In genomic region chr4:134490863-134491262, GRCh38 we compare ENCODE assay signal across 20 cellular contexts.
DNase-seq lines count a peak whose midpoint lies in the region; FAIRE-seq and TF ChIP-seq lines count a peak whose summit lies in the region.
"Had no signal": no experiment of that assay in that cellular context is flagged by ENCODE, and none has a peak within 500 bp of the region (broad histone marks: within the 10 kb centered on the region; RNA-seq: fewer than 3 reads in every experiment).

No MANE protein-coding gene starts in this region.

- TF ChIP-seq CTCF in H1 (IDR thresholded peaks at IDR 0.05; ENCODE audit: control extremely low read depth in 1 of 3, insufficient read depth in 1 of 3, low read depth in 1 of 3, low read length in 3 of 3) (no peak), progenitor cell of endocrine pancreas (IDR thresholded peaks at IDR 0.05; ENCODE audit: unreplicated experiment) (no peak)

- H3K4me1 ChIP-seq in Karpas-422 (ENCODE audit: low read length) (no peaks in the 10 kb centered on the region), H1 (replicated peaks in 1 of 4; ENCODE audit: control insufficient read depth in 3 of 4, insufficient read depth in 4 of 4, low read length in 3 of 4) (no peaks in the 10 kb centered on the region), neuronal stem cell (ENCODE audit: control insufficient read depth in 2 of 2, insufficient read depth in 1 of 2, low read depth in 1 of 2, low read length in 2 of 2) (peaks cover 0 to 6% of the 10 kb centered on the region in 2 donors)
- H3K4me1 ChIP-seq: A549 had no signal

- no peaks in the 10 kb centered on the region for H3K27me3 Mint-ChIP-seq in progenitor cell of endocrine pancreas

- H2BK5ac ChIP-seq in H1 (ENCODE audit: low read depth, low read length) (no peak overlapping the region), neuronal stem cell (ENCODE audit: low read length) (no peak overlapping the region)

- TF ChIP-seq EP300 in H1 (IDR thresholded peaks at IDR 0.05; ENCODE audit: borderline replicate concordance in 1 of 2, low read depth in 2 of 2, low read length in 2 of 2): no peak

- no peak overlapping the region for H2BK20ac ChIP-seq in H1 (ENCODE audit: low read length)

- H3K4me3 ChIP-seq in Karpas-422 (ENCODE audit: low read length) (no peak overlapping the region), H1 (ENCODE audit: extremely low read depth in 1 of 4, insufficient read depth in 2 of 4, low read depth in 3 of 4, low read length in 4 of 4) (no peak overlapping the region), neuronal stem cell (ENCODE audit: low read length in 2 of 2) (no peak overlapping the region)
- H3K4me3 ChIP-seq: A549 had no signal

- no peak for TF ChIP-seq POLR2A in H1 (IDR thresholded peaks at IDR 0.05; ENCODE audit: control extremely low read depth in 1 of 2, low read depth in 2 of 2, low read length in 2 of 2)

- no peak overlapping the region for H3K56ac ChIP-seq in H1 (replicated peaks; ENCODE audit: insufficient read length, low read depth, low read length)

- no peak overlapping the region for H4K5ac ChIP-seq in H1 (ENCODE audit: insufficient read length, low read depth, low read length)

- H3K79me2 ChIP-seq in Karpas-422 (ENCODE audit: low read length) (no peaks in the 10 kb centered on the region), H1 (ENCODE audit: control insufficient read depth in 1 of 2, insufficient read depth in 2 of 2, low read length in 2 of 2) (no peaks in the 10 kb centered on the region)

- H4K20me1 ChIP-seq in Karpas-422 (ENCODE audit: insufficient read depth, low read depth, low read length): no peaks in the 10 kb centered on the region
- H4K20me1 ChIP-seq in H1 (replicated peaks in 1 of 2; ENCODE audit: control insufficient read depth in 1 of 2, insufficient read depth in 2 of 2, low read length in 2 of 2): no peaks in the 10 kb centered on the region

- H2AFZ ChIP-seq in Karpas-422 (ENCODE audit: low read length): 0 out of 2 replicates have a peak overlapping the region, but pooled peaks have one; percentile 24
- 0 out of 2 replicates have a peak overlapping the region, but pooled peaks have one; percentile 2 for H2AFZ ChIP-seq in H1 (ENCODE audit: low read length)
- H2AFZ ChIP-seq in neuronal stem cell (ENCODE audit: low read length): peak overlapping the region; percentile 12

- H2BK12ac ChIP-seq in H1 (ENCODE audit: low read depth, low read length) (no peak overlapping the region), neuronal stem cell (ENCODE audit: low read length) (no peak overlapping the region)

- H3K14ac ChIP-seq in H1 (ENCODE audit: insufficient read length): no peak overlapping the region
- no peak overlapping the region for H3K14ac ChIP-seq in neuronal stem cell (ENCODE audit: low read length)

- 86% methylated on average over 1 of the region's 1 CpG; no CpG with 5 or more reads in 1 of the 2 experiments for WGBS in H1 (ENCODE audit: extremely low coverage in 1 of 2, insufficient coverage in 1 of 2, insufficient read length in 1 of 2, insufficient replicate concordance in 2 of 2, low coverage in 1 of 2, low lambda C conversion rate in 2 of 2, missing lambda C conversion rate in 1 of 2), 2 experiments
- no CpG with 5 or more reads among the region's 1 CpG for WGBS in neuronal stem cell (ENCODE audit: extremely low coverage in 2 of 2, insufficient read length in 2 of 2, insufficient replicate concordance in 1 of 2), 2 donors

- H2BK120ac ChIP-seq in H1 (replicated peaks; ENCODE audit: low read depth, low read length) (no peak overlapping the region), neuronal stem cell (ENCODE audit: low read depth, low read length) (no peak overlapping the region)

- H3K18ac ChIP-seq in H1 (ENCODE audit: extremely low read depth, low read length): no peak overlapping the region
- H3K18ac ChIP-seq in neuronal stem cell (ENCODE audit: low read length): no peak overlapping the region

- no peak overlapping the region for H4K91ac ChIP-seq in H1 (replicated peaks; ENCODE audit: insufficient read length, low read length)
- no peak overlapping the region for H4K91ac ChIP-seq in neuronal stem cell (ENCODE audit: low read depth, low read length, poor library complexity)

- H3K4ac ChIP-seq in H1 (replicated peaks; ENCODE audit: insufficient read length, low read depth, low read length): no peak overlapping the region
- no peak overlapping the region for H3K4ac ChIP-seq in neuronal stem cell (ENCODE audit: low read length)

- H3K9me3 ChIP-seq in Karpas-422 (ENCODE audit: low read length): no peaks in the 10 kb centered on the region
- H3K9me3 ChIP-seq in H1 (ENCODE audit: insufficient read depth in 2 of 2, low read depth in 1 of 2, low read length in 1 of 2): no peaks in the 10 kb centered on the region
- H3K9me3 ChIP-seq in neuronal stem cell (replicated peaks in 1 of 2; ENCODE audit: control insufficient read depth in 2 of 2, insufficient read depth in 1 of 2, low read depth in 1 of 2, low read length in 2 of 2): no peaks in the 10 kb centered on the region
- H3K9me3 ChIP-seq: A549, SK-N-SH had no signal

- H3K23ac ChIP-seq in H1 (ENCODE audit: insufficient read length) (no peak overlapping the region), neuronal stem cell (ENCODE audit: low read depth, low read length, poor library complexity) (no peak overlapping the region)

- no peak for TF ChIP-seq RAD21 in H1 (IDR thresholded peaks at IDR 0.05 in 1 of 2, conservative IDR thresholded peaks at IDR 0.05 in 1 of 2; ENCODE audit: low read depth in 2 of 2, low read length in 2 of 2)

- H3K4me3 Mint-ChIP-seq in progenitor cell of endocrine pancreas (ENCODE audit: low read depth): no peak overlapping the region

- H2BK15ac ChIP-seq in H1 (ENCODE audit: low read length) (no peak overlapping the region), neuronal stem cell (ENCODE audit: low read length) (no peak overlapping the region)

- no peak for FAIRE-seq in H1 (lab: Jason Lieb, UNC)
- FAIRE-seq: A549, RCC 7860 had no signal

- H3K4me2 ChIP-seq in Karpas-422 (ENCODE audit: low read depth, low read length, poor library complexity, severe bottlenecking) (no peak overlapping the region), H1 (ENCODE audit: insufficient read depth in 1 of 2, low read depth in 2 of 2, low read length in 2 of 2) (no peak overlapping the region), neuronal stem cell (ENCODE audit: insufficient read depth, low read length, poor library complexity, severe bottlenecking) (no peak overlapping the region)
- H3K4me2 ChIP-seq: A549, SK-N-SH had no signal

- POLR2A ChIA-PET in H1 (lab: Charles Lee; ENCODE audit: partially characterized antibody): no interaction called here

- H3K27ac ChIP-seq in Karpas-422 (ENCODE audit: low read length) (no peak overlapping the region), H1 (ENCODE audit: low read depth, low read length) (no peak overlapping the region), neuronal stem cell (replicated peaks; ENCODE audit: low read length) (no peak overlapping the region), substantia nigra (ENCODE audit: low read depth, low read length, poor library complexity, severe bottlenecking) (no peak overlapping the region)
- H3K27ac ChIP-seq: A549, C4-2B had no signal

- H3K79me1 ChIP-seq in H1 (ENCODE audit: low read depth, low read length): no peaks in the 10 kb centered on the region
- H3K79me1 ChIP-seq in neuronal stem cell (ENCODE audit: low read depth, low read length): no peaks in the 10 kb centered on the region

- no peak overlapping the region for H3K9ac ChIP-seq in Karpas-422 (ENCODE audit: low read length)
- H3K9ac ChIP-seq in H1 (replicated peaks in 1 of 4; ENCODE audit: extremely low read depth in 1 of 4, low read depth in 3 of 4, low read length in 3 of 4): no peak overlapping the region
- no peak overlapping the region for H3K9ac ChIP-seq in neuronal stem cell (ENCODE audit: low read depth, low read length, poor library complexity)
- H3K9ac ChIP-seq: SK-N-SH had no signal

- CTCF ChIA-PET in H1 (lab: Charles Lee; ENCODE audit: partially characterized antibody): no interaction called here

- no peaks in the 10 kb centered on the region for H3K36me3 Mint-ChIP-seq in progenitor cell of endocrine pancreas (ENCODE audit: insufficient read depth)

- no peaks in the 10 kb centered on the region for H3K9me3 Mint-ChIP-seq in progenitor cell of endocrine pancreas (ENCODE audit: low read depth)

- H3K27me3 ChIP-seq in Karpas-422 (ENCODE audit: low read length): no peaks in the 10 kb centered on the region
- H3K27me3 ChIP-seq in H1 (replicated peaks in 1 of 4; ENCODE audit: control insufficient read depth in 3 of 4, extremely low read depth in 1 of 4, insufficient read depth in 3 of 4, low read length in 3 of 4): no peaks in the 10 kb centered on the region
- H3K27me3 ChIP-seq in neuronal stem cell (ENCODE audit: control insufficient read depth in 3 of 3, insufficient read depth in 3 of 3, low read depth in 1 of 3, low read length in 3 of 3): no peaks in the 10 kb centered on the region

- no peak overlapping the region for H4K8ac ChIP-seq in H1 (ENCODE audit: extremely low read depth, insufficient read depth, low read length)
- H4K8ac ChIP-seq in neuronal stem cell (ENCODE audit: low read depth, low read length): no peak overlapping the region

- no peak overlapping the region for H3K27ac Mint-ChIP-seq in progenitor cell of endocrine pancreas

- H2AK5ac ChIP-seq in H1 (ENCODE audit: low read depth, low read length) (no peak overlapping the region), neuronal stem cell (ENCODE audit: low read depth, low read length) (no peak overlapping the region)

- H3K23me2 ChIP-seq in H1 (ENCODE audit: low read depth, low read length): no peaks in the 10 kb centered on the region

- H3K36me3 ChIP-seq in Karpas-422 (ENCODE audit: insufficient read depth, low read length) (no peaks in the 10 kb centered on the region), H1 (ENCODE audit: control insufficient read depth in 2 of 4, insufficient read depth in 4 of 4, low read length in 3 of 4) (no peaks in the 10 kb centered on the region), neuronal stem cell (replicated peaks in 1 of 2; ENCODE audit: control insufficient read depth in 2 of 2, insufficient read depth in 2 of 2, low read length in 2 of 2) (no peaks in the 10 kb centered on the region)

- no peaks in the 10 kb centered on the region for H3K9me2 ChIP-seq in Karpas-422 (replicated peaks; ENCODE audit: insufficient read depth, low read length)
- H3K9me2 ChIP-seq: SK-N-SH had no signal

- DNase-seq in Daoy (ENCODE audit: low read depth) (peak; percentile 4), Karpas-422 (no peak), H1 (ENCODE audit: low read depth in 1 of 2, low spot score in 2 of 2) (no peak), neuronal stem cell (ENCODE audit: low spot score) (no peak), progenitor cell of endocrine pancreas (ENCODE audit: low spot score, unreplicated experiment) (no peak), activated gamma-delta T cell treated with Interleukin-2 at 50 U/mL for 16 hours (no peak), substantia nigra (lab: John Stamatoyannopoulos, UW) (no peak), NCI-H82 treated with DMSO at 0.1 percent for 48 hours (lab: John Stamatoyannopoulos, UW; ENCODE audit: unreplicated experiment) (no peak)
- DNase-seq: DMS79; GOT3; KG1; NCI-H1417 treated with DMSO at 0.1 percent for 48 hours; NCI-H2029; NCI-H2171; NCI-H446 treated with DMSO at 0.1 percent for 48 hours; NK-92 treated with Interleukin-12 subunit alpha and Interleukin-12 subunit beta, amount 100 ng/mL, for 24 hours; SK-N-SH had no signal

- H3K4me1 Mint-ChIP-seq in progenitor cell of endocrine pancreas (ENCODE audit: low read depth): no peaks in the 10 kb centered on the region
